Comparison of ENCODE assay signal across 14 cellular contexts in genomic region chr1:30766948-30767347, GRCh38. TPM values are rescaled to one million over a fixed set of nuclear protein-coding genes. Genes with fewer than 3 reads are reported as not detected.
"Had no signal": no experiment of that assay in that cellular context is flagged by ENCODE, and none has a peak within 500 bp of the region (broad histone marks: within the 10 kb centered on the region; RNA-seq: fewer than 3 reads in every experiment).

No MANE protein-coding gene starts in this region.

RNA-seq across cellular contexts. Expression of gene LAPTM5, which starts 9.4 kb away (rescaled TPM):
- total RNA-seq: endodermal cell, mesothelial cell of epicardium had no signal

RNA-seq across cellular contexts. Expression of gene MATN1, which starts 43.6 kb away (rescaled TPM):
- total RNA-seq: colonic mucosa, endodermal cell, esophagus mucosa, esophagus squamous epithelium, gastrocnemius medialis, glomerular endothelial cell, heart right ventricle, left cardiac atrium, left ventricle myocardium superior, lower leg skin, lower lobe of right lung, mesenteric fat pad, myocyte had no signal
- polyA plus RNA-seq: heart right ventricle had no signal
